In genomic region chr7:47672267-47672920, GRCh38 we compare ENCODE assay signal across 19 cellular contexts.
DNase-seq lines count a peak whose midpoint lies in the region; ATAC-seq, FAIRE-seq and TF ChIP-seq lines count a peak whose summit lies in the region.
"Had no signal": no experiment of that assay in that cellular context is flagged by ENCODE, and none has a peak within 500 bp of the region (broad histone marks: within the 10 kb centered on the region; RNA-seq: fewer than 3 reads in every experiment).

No MANE protein-coding gene starts in this region.

- H3K36me3 ChIP-seq in Karpas-422 (ENCODE audit: insufficient read depth, low read length): peaks cover 8% of the 10 kb centered on the region; the same call in 1 of the 2 replicates
- H3K36me3 ChIP-seq in astrocyte (ENCODE audit: insufficient read depth, low read length): no peaks in the 10 kb centered on the region
- H3K36me3 ChIP-seq: esophagus squamous epithelium, gastroesophageal sphincter, Peyer's patch, right lobe of liver, suprapubic skin had no signal

- H3K4me2 ChIP-seq in Karpas-422 (ENCODE audit: low read depth, low read length, poor library complexity, severe bottlenecking) (peak overlapping the region; percentile 65), astrocyte (ENCODE audit: low read length) (no peak overlapping the region)

- peak overlapping the region; percentile 41 for H3K4me3 ChIP-seq in Karpas-422 (ENCODE audit: low read length)
- no peak overlapping the region for H3K4me3 ChIP-seq in astrocyte (ENCODE audit: insufficient read depth, low read depth, low read length)
- H3K4me3 ChIP-seq: esophagus squamous epithelium, gastroesophageal sphincter, Peyer's patch, right lobe of liver, suprapubic skin had no signal

- H3K79me2 ChIP-seq in Karpas-422 (ENCODE audit: low read length) (no peaks in the 10 kb centered on the region), astrocyte (ENCODE audit: insufficient read depth, low read length) (no peaks in the 10 kb centered on the region)

- ATAC-seq in GM19351 (IDR thresholded peaks at IDR 0.05; ENCODE audit: unreplicated experiment) (no peak), HG02610 (IDR thresholded peaks at IDR 0.05; ENCODE audit: unreplicated experiment) (no peak)
- ATAC-seq: effector memory CD8-positive, alpha-beta T cell; gastroesophageal sphincter; naive thymus-derived CD8-positive, alpha-beta T cell; right lobe of liver had no signal

- H3K4me1 ChIP-seq in Karpas-422 (ENCODE audit: low read length) (peaks cover 68% of the 10 kb centered on the region), astrocyte (ENCODE audit: insufficient read depth, low read length) (peaks cover 14% of the 10 kb centered on the region)
- H3K4me1 ChIP-seq: right lobe of liver had no signal

- H3K9ac ChIP-seq in Karpas-422 (ENCODE audit: low read length) (peak overlapping the region; percentile 68), astrocyte (ENCODE audit: low read length) (no peak overlapping the region)

- H3K36me3 Mint-ChIP-seq in astrocyte (ENCODE audit: low read depth, unreplicated experiment): no peaks in the 10 kb centered on the region
- H3K36me3 Mint-ChIP-seq in progenitor cell of endocrine pancreas (ENCODE audit: insufficient read depth): no peaks in the 10 kb centered on the region
- H3K36me3 Mint-ChIP-seq: activated naive CD8-positive, alpha-beta T cell treated with anti-CD3 and anti-CD28 coated beads for 36 hours; CD4-positive, alpha-beta memory T cell; naive thymus-derived CD8-positive, alpha-beta T cell had no signal

- H3K27ac Mint-ChIP-seq in astrocyte (ENCODE audit: unreplicated experiment) (peak overlapping the region; percentile 1), progenitor cell of endocrine pancreas (peak overlapping the region; percentile 18)
- H3K27ac Mint-ChIP-seq: activated naive CD8-positive, alpha-beta T cell treated with anti-CD3 and anti-CD28 coated beads for 36 hours; CD4-positive, alpha-beta memory T cell; effector memory CD8-positive, alpha-beta T cell had no signal

- H3K27me3 Mint-ChIP-seq in astrocyte (ENCODE audit: low read depth, unreplicated experiment) (no peaks in the 10 kb centered on the region), progenitor cell of endocrine pancreas (no peaks in the 10 kb centered on the region)
- H3K27me3 Mint-ChIP-seq: activated naive CD8-positive, alpha-beta T cell treated with anti-CD3 and anti-CD28 coated beads for 36 hours; CD4-positive, alpha-beta memory T cell; effector memory CD8-positive, alpha-beta T cell; naive thymus-derived CD8-positive, alpha-beta T cell had no signal

- H3K4me1 Mint-ChIP-seq in astrocyte (ENCODE audit: low read depth, unreplicated experiment): peaks cover 13% of the 10 kb centered on the region
- H3K4me1 Mint-ChIP-seq in progenitor cell of endocrine pancreas (ENCODE audit: low read depth): peaks cover 3% of the 10 kb centered on the region
- H3K4me1 Mint-ChIP-seq: CD4-positive, alpha-beta memory T cell had no signal

- no peaks in the 10 kb centered on the region for H3K9me2 ChIP-seq in Karpas-422 (replicated peaks; ENCODE audit: insufficient read depth, low read length)

- no peaks in the 10 kb centered on the region for H3K27me3 ChIP-seq in Karpas-422 (ENCODE audit: low read length)
- H3K27me3 ChIP-seq in astrocyte (ENCODE audit: insufficient read depth, low read length): no peaks in the 10 kb centered on the region
- H3K27me3 ChIP-seq: esophagus squamous epithelium, gastroesophageal sphincter, Peyer's patch, right lobe of liver, suprapubic skin had no signal

- TF ChIP-seq CTCF in astrocyte (IDR thresholded peaks at IDR 0.05; ENCODE audit: insufficient read depth, low read depth, low read length) (no peak), progenitor cell of endocrine pancreas (IDR thresholded peaks at IDR 0.05; ENCODE audit: unreplicated experiment) (no peak)

- H4K20me1 ChIP-seq in Karpas-422 (ENCODE audit: insufficient read depth, low read depth, low read length) (no peaks in the 10 kb centered on the region), astrocyte (ENCODE audit: insufficient read depth, low read length) (no peaks in the 10 kb centered on the region)

- peak; percentile 18 for DNase-seq in ELF-1 (ENCODE audit: low read depth, low spot score)
- DNase-seq in Karpas-422: peak; percentile 96
- no peak for DNase-seq in astrocyte (ENCODE audit: low read depth)
- DNase-seq in progenitor cell of endocrine pancreas (ENCODE audit: low spot score, unreplicated experiment): no peak
- no peak for DNase-seq in NCI-H82 (lab: John Stamatoyannopoulos, UW)
- DNase-seq: activated naive CD8-positive, alpha-beta T cell treated with anti-CD3 and anti-CD28 coated beads for 36 hours; CD4-positive, alpha-beta memory T cell; effector memory CD8-positive, alpha-beta T cell; esophagus squamous epithelium; naive thymus-derived CD8-positive, alpha-beta T cell; NCI-H1436 treated with DMSO at 0.1 percent for 48 hours; NCI-H2171 treated with DMSO at 0.1 percent for 48 hours; NCI-H748 treated with DMSO at 0.1 percent for 48 hours; right lobe of liver had no signal

- H3K9me3 Mint-ChIP-seq in astrocyte (ENCODE audit: unreplicated experiment) (peaks cover 2% of the 10 kb centered on the region), progenitor cell of endocrine pancreas (ENCODE audit: low read depth) (peaks cover 5% of the 10 kb centered on the region)
- H3K9me3 Mint-ChIP-seq: activated naive CD8-positive, alpha-beta T cell treated with anti-CD3 and anti-CD28 coated beads for 36 hours had no signal

- FAIRE-seq in astrocyte (lab: Jason Lieb, UNC): no peak

- peak overlapping the region; percentile 99 for H3K27ac ChIP-seq in Karpas-422 (ENCODE audit: low read length)
- H3K27ac ChIP-seq in astrocyte (ENCODE audit: low read depth, low read length): no peak overlapping the region
- H3K27ac ChIP-seq: gastroesophageal sphincter, right lobe of liver, suprapubic skin had no signal

- no peak overlapping the region for H3K4me3 Mint-ChIP-seq in astrocyte (ENCODE audit: unreplicated experiment)
- no peak overlapping the region for H3K4me3 Mint-ChIP-seq in progenitor cell of endocrine pancreas (ENCODE audit: low read depth)
- H3K4me3 Mint-ChIP-seq: activated naive CD8-positive, alpha-beta T cell treated with anti-CD3 and anti-CD28 coated beads for 36 hours; CD4-positive, alpha-beta memory T cell; effector memory CD8-positive, alpha-beta T cell; naive thymus-derived CD8-positive, alpha-beta T cell had no signal

- H2AFZ ChIP-seq in Karpas-422 (ENCODE audit: low read length): no peak overlapping the region
- H2AFZ ChIP-seq in astrocyte (ENCODE audit: low read depth, low read length): no peak overlapping the region

- peaks cover 10% of the 10 kb centered on the region for H3K9me3 ChIP-seq in Karpas-422 (ENCODE audit: low read length)
- peaks cover 5% of the 10 kb centered on the region for H3K9me3 ChIP-seq in astrocyte (ENCODE audit: insufficient read depth, low read depth, low read length)
- H3K9me3 ChIP-seq: esophagus squamous epithelium, gastroesophageal sphincter, Peyer's patch, right lobe of liver, suprapubic skin had no signal

Comparison
In these comparisons a context has a peak if more than half of its experiments do, and no peak if none do; other contexts are left out.
1. DNase-seq: peak in ELF-1 (single experiment) and Karpas-422 (single experiment); none in astrocyte (single experiment), progenitor cell of endocrine pancreas (single experiment) and NCI-H82 (single experiment).